24 cellular contexts compared by ENCODE assay signal in the genomic region with DNA sequence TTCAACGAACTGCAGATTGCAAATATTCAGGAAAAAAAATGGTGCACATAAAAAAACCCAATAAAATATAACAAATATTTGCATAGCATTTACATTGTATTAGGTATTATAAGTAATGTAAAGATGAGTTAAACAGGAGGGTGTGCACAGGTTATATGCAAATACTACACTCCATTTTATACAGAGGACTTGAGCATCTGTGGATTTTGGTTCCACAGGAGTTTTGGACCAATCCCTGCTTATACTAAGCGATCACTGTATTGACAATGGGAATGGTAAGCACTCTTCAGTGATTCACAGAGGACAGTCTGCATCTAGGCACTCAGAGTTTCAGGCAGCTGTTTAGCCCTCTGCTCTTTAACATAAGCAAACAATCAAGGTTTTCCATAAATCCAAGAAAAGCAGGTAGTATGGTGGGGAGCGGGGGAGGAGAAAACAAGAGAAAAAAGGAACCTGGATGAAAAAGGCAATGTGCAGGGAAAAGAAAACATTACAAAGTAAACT.
DNase-seq lines count a peak whose midpoint lies in the region; ATAC-seq, FAIRE-seq and TF ChIP-seq lines count a peak whose summit lies in the region.
"Had no signal": no experiment of that assay in that cellular context is flagged by ENCODE, and none has a peak within 500 bp of the region (broad histone marks: within the 10 kb centered on the region; RNA-seq: fewer than 3 reads in every experiment).

No MANE protein-coding gene starts in this region.

- TF ChIP-seq POLR2A in H54 (IDR thresholded peaks at IDR 0.05; ENCODE audit: low read depth, low read length) = no peak

- peaks cover 23% of the 10 kb centered on the region for H3K27me3 Mint-ChIP-seq in activated CD8-positive, alpha-beta T cell treated with anti-CD3 and anti-CD28 coated beads, Interleukin-2, amount 10 ng/mL, durations not matched to agents 7 days and 5 days (ENCODE audit: low read depth)

- H3K27ac ChIP-seq in ACC112 (ENCODE audit: low read depth, low read length) = peak overlapping the region; percentile 93
- H3K27ac ChIP-seq in epithelial cell of prostate = peak overlapping the region; percentile 59
- no peak overlapping the region for H3K27ac ChIP-seq in dorsolateral prefrontal cortex
- H3K27ac ChIP-seq: ascending aorta, BLaER1, uterus, WERI-Rb-1 had no signal

- H3K4me3 Mint-ChIP-seq in activated CD8-positive, alpha-beta T cell treated with anti-CD3 and anti-CD28 coated beads, Interleukin-2, amount 10 ng/mL, durations not matched to agents 7 days and 5 days = no peak overlapping the region
- H3K4me3 Mint-ChIP-seq: activated naive CD8-positive, alpha-beta T cell treated with anti-CD3 and anti-CD28 coated beads for 36 hours; mesothelial cell of epicardium; naive thymus-derived CD8-positive, alpha-beta T cell had no signal

- H3K9me3 Mint-ChIP-seq in activated CD8-positive, alpha-beta T cell treated with anti-CD3 and anti-CD28 coated beads, Interleukin-2, amount 10 ng/mL, durations not matched to agents 7 days and 5 days (ENCODE audit: insufficient read depth) = no peaks in the 10 kb centered on the region
- H3K9me3 Mint-ChIP-seq: activated naive CD8-positive, alpha-beta T cell treated with anti-CD3 and anti-CD28 coated beads for 36 hours; activated T-helper 2 cell treated with anti-CD3 and anti-CD28 coated beads, Interferon-gamma antibody, Interleukin-2, Interleukin-4, amounts not matched to agents 10 μg/mL and 5 μg/mL and 100 μg/mL, durations not matched to agents 14 hours and 24 hours and 36 hours; naive thymus-derived CD8-positive, alpha-beta T cell had no signal

- H3K79me2 ChIP-seq in ACC112 (ENCODE audit: control insufficient read depth, insufficient read depth, low read length, unreplicated experiment) = no peaks in the 10 kb centered on the region

- peak; percentile 43 for FAIRE-seq in H54 (lab: Jason Lieb, UNC)

- no peaks in the 10 kb centered on the region for H3K36me3 ChIP-seq in ACC112 (ENCODE audit: insufficient read depth, low read length)
- H3K36me3 ChIP-seq: ascending aorta, BLaER1, uterus, WERI-Rb-1 had no signal

- peak overlapping the region; percentile 67 for H3K4me3 ChIP-seq in ACC112 (ENCODE audit: low read depth, low read length)
- H3K4me3 ChIP-seq in dorsolateral prefrontal cortex = no peak overlapping the region
- H3K4me3 ChIP-seq: ascending aorta, BLaER1, uterus had no signal

- H3K4me1 ChIP-seq in ACC112 (ENCODE audit: control insufficient read depth, insufficient read depth, low read length, unreplicated experiment) = peaks cover 25% of the 10 kb centered on the region
- H3K4me1 ChIP-seq: ascending aorta, BLaER1, uterus had no signal

- CTCF ChIA-PET in activated CD8-positive, alpha-beta T cell treated with anti-CD3 and anti-CD28 coated beads, Interleukin-2, amount 10 ng/mL, durations not matched to agents 7 days and 5 days (lab: Charles Lee) = no interaction called here

- no peaks in the 10 kb centered on the region for H3K36me3 Mint-ChIP-seq in activated CD8-positive, alpha-beta T cell treated with anti-CD3 and anti-CD28 coated beads, Interleukin-2, amount 10 ng/mL, durations not matched to agents 7 days and 5 days (ENCODE audit: low read depth)
- H3K36me3 Mint-ChIP-seq: activated naive CD8-positive, alpha-beta T cell treated with anti-CD3 and anti-CD28 coated beads for 36 hours; mesothelial cell of epicardium; naive thymus-derived CD8-positive, alpha-beta T cell had no signal

- no peak for TF ChIP-seq CTCF in dorsolateral prefrontal cortex (IDR thresholded peaks at IDR 0.05 in 54 of 56, conservative IDR thresholded peaks at IDR 0.05 in 2 of 56; ENCODE audit: low read depth in 1 of 56, partially characterized antibody in 56 of 56)

- no peak overlapping the region for H2AFZ ChIP-seq in ACC112 (ENCODE audit: low read length, unreplicated experiment)

- POLR2A ChIA-PET in activated CD8-positive, alpha-beta T cell treated with anti-CD3 and anti-CD28 coated beads, Interleukin-2, amount 10 ng/mL, durations not matched to agents 7 days and 5 days (lab: Charles Lee) = no interaction called here

- H3K27ac Mint-ChIP-seq in activated CD8-positive, alpha-beta T cell treated with anti-CD3 and anti-CD28 coated beads, Interleukin-2, amount 10 ng/mL, durations not matched to agents 7 days and 5 days = no peak overlapping the region
- H3K27ac Mint-ChIP-seq: activated naive CD8-positive, alpha-beta T cell treated with anti-CD3 and anti-CD28 coated beads for 36 hours; activated T-helper 2 cell treated with anti-CD3 and anti-CD28 coated beads, Interferon-gamma antibody, Interleukin-2, Interleukin-4, amounts not matched to agents 10 μg/mL and 5 μg/mL and 100 μg/mL, durations not matched to agents 14 hours and 24 hours and 36 hours; mesothelial cell of epicardium had no signal

- intact Hi-C loops in dorsolateral prefrontal cortex (cut with DNase I) = no loop called here

- DNase-seq in H54 (ENCODE audit: insufficient read length, low spot score) (no peak), NCI-H748 treated with DMSO at 0.1 percent for 48 hours (lab: John Stamatoyannopoulos, UW) (peak; percentile 12), epithelial cell of prostate (ENCODE audit: low read depth, low spot score) (no peak), AG20443 (ENCODE audit: low spot score) (no peak), dorsolateral prefrontal cortex (no peak)
- no peak for DNase-seq in activated CD8-positive, alpha-beta T cell treated with anti-CD3 and anti-CD28 coated beads, Interleukin-2, amount 10 ng/mL, durations not matched to agents 7 days and 5 days
- DNase-seq: activated CD4-positive, alpha-beta T cell treated with anti-CD3 and anti-CD28 coated beads, Interleukin-2, amount 50 U/mL, for 48 hours; activated naive CD8-positive, alpha-beta T cell treated with anti-CD3 and anti-CD28 coated beads for 36 hours; head of caudate nucleus; naive thymus-derived CD8-positive, alpha-beta T cell; NCI-H1105 treated with DMSO at 0.1 percent for 48 hours; occipital lobe; stimulated activated CD4-positive, alpha-beta T cell treated with anti-CD3 and anti-CD28 coated beads, Interleukin-4, amount 100 ng/mL, for 4 hours; stimulated activated naive CD4-positive, alpha-beta T cell; T-helper 9 cell; uterus; WERI-Rb-1 had no signal

- H3K4me1 Mint-ChIP-seq in activated CD8-positive, alpha-beta T cell treated with anti-CD3 and anti-CD28 coated beads, Interleukin-2, amount 10 ng/mL, durations not matched to agents 7 days and 5 days (ENCODE audit: low read depth) = no peaks in the 10 kb centered on the region
- H3K4me1 Mint-ChIP-seq: activated naive CD8-positive, alpha-beta T cell treated with anti-CD3 and anti-CD28 coated beads for 36 hours; naive thymus-derived CD8-positive, alpha-beta T cell had no signal

- no peaks in the 10 kb centered on the region for H3K27me3 ChIP-seq in ACC112 (ENCODE audit: insufficient read depth, low read length)
- H3K27me3 ChIP-seq in dorsolateral prefrontal cortex = peaks cover 0 to 21% (median 0%) of the 10 kb centered on the region in 45 donors
- H3K27me3 ChIP-seq: ascending aorta, BLaER1, uterus had no signal

- no peak for ATAC-seq in activated CD8-positive, alpha-beta T cell treated with anti-CD3 and anti-CD28 coated beads, Interleukin-2, amount 10 ng/mL, durations not matched to agents 7 days and 5 days
- no peak for ATAC-seq in GM19351 (IDR thresholded peaks at IDR 0.05; ENCODE audit: unreplicated experiment)
- ATAC-seq: naive thymus-derived CD8-positive, alpha-beta T cell; Right ventricle myocardium inferior had no signal

Comparison
In these comparisons a context has a peak if more than half of its experiments do, and no peak if none do; other contexts are left out.
1. H3K27ac ChIP-seq: peak in ACC112 (single experiment) and epithelial cell of prostate (single experiment); none in dorsolateral prefrontal cortex (0 of 59).